11 cellular contexts compared by ENCODE assay signal in the genomic region with DNA sequence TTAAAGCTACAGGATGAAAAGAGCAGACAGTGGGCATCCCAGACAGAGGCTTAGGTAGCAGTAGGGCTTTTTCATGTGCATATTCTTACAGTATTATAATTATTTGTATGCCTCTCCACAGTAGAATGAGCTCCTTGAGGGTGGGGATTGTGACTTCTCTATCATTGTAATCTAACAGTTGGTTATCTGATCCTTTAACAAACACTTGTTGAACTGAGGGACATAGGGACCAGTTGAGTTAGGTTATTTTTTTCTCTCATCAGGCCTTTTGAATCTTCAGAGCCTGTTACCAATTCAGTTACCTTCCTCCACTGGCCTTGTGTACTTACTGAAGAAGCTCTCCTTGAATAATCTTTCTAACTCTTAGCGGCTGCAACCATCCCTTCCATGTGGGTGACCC. TPM values are rescaled to one million over a fixed set of nuclear protein-coding genes. Genes with fewer than 3 reads are reported as not detected.
DNase-seq lines count a peak whose midpoint lies in the region; ATAC-seq and TF ChIP-seq lines count a peak whose summit lies in the region.
"Had no signal": no experiment of that assay in that cellular context is flagged by ENCODE, and none has a peak within 500 bp of the region (broad histone marks: within the 10 kb centered on the region; RNA-seq: fewer than 3 reads in every experiment).

No MANE protein-coding gene starts in this region.

- CTCF ChIA-PET in activated CD8-positive, alpha-beta memory T cell treated with anti-CD3 and anti-CD28 coated beads, Interleukin-2, amount 10 ng/mL, durations not matched to agents 7 days and 5 days (lab: Charles Lee): interaction anchor here (1.2 to 2.4 kb wide), 4 partner anchors 12 to 55 kb away, joined by 4 to 19 read pairs (median 6); partner anchors contain the start of genes CHCHD4 and TMEM43
- CTCF ChIA-PET in PC-9 (lab: Charles Lee): no interaction called here

- no peak for ATAC-seq in activated CD8-positive, alpha-beta memory T cell treated with anti-CD3 and anti-CD28 coated beads, Interleukin-2, amount 10 ng/mL, durations not matched to agents 7 days and 5 days
- no peak for ATAC-seq in psoas muscle
- ATAC-seq: mucosa of descending colon, upper lobe of right lung had no signal

- DNase-seq in activated CD8-positive, alpha-beta memory T cell treated with anti-CD3 and anti-CD28 coated beads, Interleukin-2, amount 10 ng/mL, durations not matched to agents 7 days and 5 days: no peak
- DNase-seq in activated CD8-positive, alpha-beta memory T cell treated with anti-CD3 and anti-CD28 coated beads, Interleukin-2, amount 50 U/mL, for 4 hours: no peak
- DNase-seq in PC-9 (no peak), endothelial cell (ENCODE audit: low spot score) (no peak), psoas muscle (no peak), dedifferentiated amniotic fluid mesenchymal stem cell (ENCODE audit: extremely low spot score) (no peak), CD14-positive monocyte (ENCODE audit: low spot score) (no peak), SHP77 (lab: John Stamatoyannopoulos, UW) (no peak)
- DNase-seq: mucosa of descending colon; stimulated activated CD4-positive, alpha-beta T cell treated with anti-CD3 and anti-CD28 coated beads, Interleukin-4, amount 100 ng/mL, for 1 hour; upper lobe of right lung had no signal

- H3K27ac Mint-ChIP-seq in activated CD8-positive, alpha-beta memory T cell treated with anti-CD3 and anti-CD28 coated beads, Interleukin-2, amount 10 ng/mL, durations not matched to agents 7 days and 5 days: peak overlapping the region; percentile 99
- H3K27ac Mint-ChIP-seq in endothelial cell (ENCODE audit: unreplicated experiment) (peak overlapping the region; percentile 100), CD14-positive monocyte (peak overlapping the region in 1 of 7 donors; percentile 99)

- H3K27ac ChIP-seq in PC-9 (0 out of 2 replicates have a peak overlapping the region, but pooled peaks have one; percentile 47), psoas muscle (no peak overlapping the region)

- no TSS peak for BruUV-seq in PC-9 (replicated peaks; lab: Mats Ljungman, UMichigan)

- peak overlapping the region; percentile 69 for H3K4me3 ChIP-seq in PC-9
- H3K4me3 ChIP-seq in psoas muscle: peak overlapping the region; percentile 91

- 99 to 100% (median 100%) methylated on average over 1 of the region's 1 CpG for WGBS in psoas muscle, 3 donors

- intact Hi-C loops in PC-9 (cut with micrococcal nuclease; ENCODE audit: unreplicated experiment) (loop anchor here (2.0 to 5.0 kb wide), 5 partner anchors 35 to 473 kb away; partner anchors contain the start of gene CCDC174), psoas muscle (cut with DNase I) (loop anchor here (2.0 to 5.0 kb wide), 3 partner anchors 37 to 55 kb away; partner anchors contain the start of genes TMEM43 (in 2 of the 2) and CHCHD4 (in 1 of the 2)), CD14-positive monocyte (cut with micrococcal nuclease) (loop anchor here (5.0 kb wide), 3 partner anchors 37 to 768 kb away; partner anchors contain the start of genes CCDC174 (in 1 of the 2) and NR2C2 (in 1 of the 2))

- H3K27me3 ChIP-seq in PC-9 (ENCODE audit: insufficient read depth, low read depth) (no peaks in the 10 kb centered on the region), psoas muscle (ENCODE audit: insufficient read depth in 3 of 3, low read length in 2 of 3) (no peaks in the 10 kb centered on the region)
- H3K27me3 ChIP-seq: upper lobe of right lung had no signal

- peaks cover 19% of the 10 kb centered on the region for H3K4me1 ChIP-seq in PC-9 (replicated peaks; ENCODE audit: insufficient read depth)
- peaks cover 18% of the 10 kb centered on the region for H3K4me1 ChIP-seq in psoas muscle

- H3K36me3 Mint-ChIP-seq in activated CD8-positive, alpha-beta memory T cell treated with anti-CD3 and anti-CD28 coated beads, Interleukin-2, amount 10 ng/mL, durations not matched to agents 7 days and 5 days: peaks cover 26% of the 10 kb centered on the region
- H3K36me3 Mint-ChIP-seq in endothelial cell (ENCODE audit: low read depth, unreplicated experiment) (peaks cover 13% of the 10 kb centered on the region), CD14-positive monocyte (peaks cover 22 to 30% of the 10 kb centered on the region in 2 donors)

- peak overlapping the region; percentile 88 for H3K4me2 ChIP-seq in PC-9

- peaks cover 5% of the 10 kb centered on the region; the same call in 1 of the 2 replicates for H3F3A ChIP-seq in PC-9 (ENCODE audit: insufficient read depth, low read depth)

- peaks cover 63% of the 10 kb centered on the region for H3K4me1 Mint-ChIP-seq in activated CD8-positive, alpha-beta memory T cell treated with anti-CD3 and anti-CD28 coated beads, Interleukin-2, amount 10 ng/mL, durations not matched to agents 7 days and 5 days
- peaks cover 45% of the 10 kb centered on the region for H3K4me1 Mint-ChIP-seq in endothelial cell (ENCODE audit: unreplicated experiment)
- peaks cover 33% of the 10 kb centered on the region for H3K4me1 Mint-ChIP-seq in CD14-positive monocyte

- H3K9me3 ChIP-seq in PC-9 (ENCODE audit: insufficient read depth, low read depth) (no peaks in the 10 kb centered on the region), psoas muscle (no peaks in the 10 kb centered on the region)
- H3K9me3 ChIP-seq: mucosa of descending colon, upper lobe of right lung had no signal

- no peaks in the 10 kb centered on the region for H3K9me3 Mint-ChIP-seq in activated CD8-positive, alpha-beta memory T cell treated with anti-CD3 and anti-CD28 coated beads, Interleukin-2, amount 10 ng/mL, durations not matched to agents 7 days and 5 days (ENCODE audit: low read depth)
- H3K9me3 Mint-ChIP-seq in endothelial cell (ENCODE audit: unreplicated experiment) (no peaks in the 10 kb centered on the region), CD14-positive monocyte (peaks cover 0 to 3% (median 0%) of the 10 kb centered on the region in 7 donors)

- peaks cover 67% of the 10 kb centered on the region for H3K79me2 ChIP-seq in PC-9 (ENCODE audit: low read depth)

- TF ChIP-seq CTCF in PC-9 (conservative IDR thresholded peaks at IDR 0.05) (no peak), endothelial cell (IDR thresholded peaks at IDR 0.05; ENCODE audit: unreplicated experiment) (no peak), psoas muscle (IDR thresholded peaks at IDR 0.05) (no peak), CD14-positive monocyte (IDR thresholded peaks at IDR 0.05) (no peak)

- H2AFZ ChIP-seq in PC-9: no peak overlapping the region

- H3K27me3 Mint-ChIP-seq in activated CD8-positive, alpha-beta memory T cell treated with anti-CD3 and anti-CD28 coated beads, Interleukin-2, amount 10 ng/mL, durations not matched to agents 7 days and 5 days: no peaks in the 10 kb centered on the region
- H3K27me3 Mint-ChIP-seq in endothelial cell (ENCODE audit: unreplicated experiment) (peaks cover 12% of the 10 kb centered on the region), CD14-positive monocyte (ENCODE audit: low read depth in 3 of 3) (peaks cover 0 to 5% (median 0%) of the 10 kb centered on the region in 3 donors)

- H3K36me3 ChIP-seq in PC-9 (ENCODE audit: low read depth) (peaks cover 31% of the 10 kb centered on the region), psoas muscle (ENCODE audit: insufficient read depth in 1 of 2, low read depth in 1 of 2) (peaks cover 0 to 33% of the 10 kb centered on the region in 2 donors)

- POLR2A ChIA-PET in PC-9 (lab: Charles Lee; ENCODE audit: unreplicated experiment): no interaction called here

- peak overlapping the region; percentile 81 for H3K4me3 Mint-ChIP-seq in activated CD8-positive, alpha-beta memory T cell treated with anti-CD3 and anti-CD28 coated beads, Interleukin-2, amount 10 ng/mL, durations not matched to agents 7 days and 5 days
- peak overlapping the region; percentile 98 for H3K4me3 Mint-ChIP-seq in endothelial cell (ENCODE audit: unreplicated experiment)
- no peak overlapping the region for H3K4me3 Mint-ChIP-seq in CD14-positive monocyte

- H4K20me1 ChIP-seq in PC-9 (ENCODE audit: insufficient read depth): no peaks in the 10 kb centered on the region

- H3K9me2 ChIP-seq in PC-9 (ENCODE audit: insufficient read depth): no peaks in the 10 kb centered on the region

RNA-seq across cellular contexts. Expression of gene LSM3, which starts 1.2 kb away (rescaled TPM):
- total RNA-seq in activated CD8-positive, alpha-beta memory T cell treated with anti-CD3 and anti-CD28 coated beads, Interleukin-2, amount 10 ng/mL, durations not matched to agents 7 days and 5 days: 10 to 100 TPM; 16.5 to 18.9 TPM
- total RNA-seq in PC-9 (2021) (8.7 and 18.3 TPM in 2 replicates), endothelial cell (ENCODE audit: unreplicated experiment) (14.7 TPM), psoas muscle (10 to 100 TPM; 11.1 to 14.9 (median 13.2) TPM)
- polyA plus RNA-seq in psoas muscle (10 to 100 TPM; 13.9 to 20.2 (median 17.7) TPM), CD14-positive monocyte (10 to 100 TPM; 19.8 to 23.2 TPM)

RNA-seq across cellular contexts. Expression of gene XPC, which starts 1.4 kb away (rescaled TPM):
- total RNA-seq in activated CD8-positive, alpha-beta memory T cell treated with anti-CD3 and anti-CD28 coated beads, Interleukin-2, amount 10 ng/mL, durations not matched to agents 7 days and 5 days: 10 to 100 TPM; 36.0 to 39.5 TPM
- total RNA-seq in PC-9 (2021): 27.1 and 28.8 TPM in 2 replicates
- total RNA-seq in endothelial cell (ENCODE audit: unreplicated experiment): 35.6 TPM
- total RNA-seq in psoas muscle: 10 to 100 TPM; 15.1 to 19.5 (median 16.8) TPM
- 1 to 10 TPM; 5.3 to 8.4 (median 6.2) TPM for polyA plus RNA-seq in psoas muscle
- polyA plus RNA-seq in CD14-positive monocyte: 10 to 100 TPM; 13.4 to 22.0 TPM

RNA-seq across cellular contexts. Expression of gene TMEM43, which starts 54.9 kb away (rescaled TPM):
- 10 to 100 TPM; 27.6 to 31.8 TPM for total RNA-seq in activated CD8-positive, alpha-beta memory T cell treated with anti-CD3 and anti-CD28 coated beads, Interleukin-2, amount 10 ng/mL, durations not matched to agents 7 days and 5 days
- total RNA-seq in PC-9 (2021): 62.3 and 64.7 TPM in 2 replicates
- 31.9 TPM for total RNA-seq in endothelial cell (ENCODE audit: unreplicated experiment)
- 100 to 1,000 TPM in 1 of 4 donors, 10 to 100 TPM in 3; 28.2 to 107 (median 34.2) TPM for total RNA-seq in psoas muscle
- 10 to 100 TPM; 41.5 to 79.0 (median 48.5) TPM for polyA plus RNA-seq in psoas muscle
- polyA plus RNA-seq in CD14-positive monocyte: 10 to 100 TPM; 66.7 to 69.7 TPM

RNA-seq across cellular contexts. Expression of gene CHCHD4, which starts 55.1 kb away (rescaled TPM):
- total RNA-seq in activated CD8-positive, alpha-beta memory T cell treated with anti-CD3 and anti-CD28 coated beads, Interleukin-2, amount 10 ng/mL, durations not matched to agents 7 days and 5 days: 10 to 100 TPM; 15.2 to 19.7 TPM
- total RNA-seq in PC-9 (2021) (14.4 and 17.6 TPM in 2 replicates), endothelial cell (ENCODE audit: unreplicated experiment) (11.1 TPM), psoas muscle (10 to 100 TPM; 18.5 to 26.8 (median 19.5) TPM)
- polyA plus RNA-seq in psoas muscle (10 to 100 TPM; 29.5 to 55.4 (median 38.0) TPM), CD14-positive monocyte (10 to 100 TPM; 13.6 to 13.8 TPM)

Comparison
In these comparisons a context has a peak if more than half of its experiments do, and no peak if none do; other contexts are left out.
1. H3K4me3 Mint-ChIP-seq: peak in activated CD8-positive, alpha-beta memory T cell treated with anti-CD3 and anti-CD28 coated beads, Interleukin-2, amount 10 ng/mL, durations not matched to agents 7 days and 5 days (single experiment) and endothelial cell (single experiment); none in CD14-positive monocyte (0 of 2).